Comparison of ENCODE assay signal across 2 cellular contexts in the genomic region with DNA sequence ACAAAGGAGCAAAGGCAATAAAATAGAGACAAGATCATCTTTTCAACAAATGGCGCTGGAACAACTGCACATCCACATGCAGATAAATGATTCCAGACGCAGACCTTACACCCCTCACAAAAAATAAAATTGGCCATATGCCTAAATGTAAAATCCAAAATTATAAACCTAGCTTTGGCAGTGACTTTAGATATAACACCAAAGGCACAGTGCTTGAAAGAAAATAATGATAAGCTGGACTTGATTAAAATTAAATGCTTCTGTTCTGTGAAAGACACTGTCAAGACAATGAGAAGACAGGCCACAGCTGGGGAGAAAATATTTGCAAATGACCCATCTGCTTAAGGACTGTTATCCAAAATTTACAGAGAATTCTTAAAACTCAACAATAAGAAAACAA.
A peak's percentile ranks its signal among the peaks of the same experiment; 100 is the strongest.
TF ChIP-seq lines count a peak whose summit lies in the region.

No MANE protein-coding gene starts in this region.

TF ChIP-seq in SK-N-SH treated with all-trans-retinoic acid at 6 μM for 48 hours, 23 proteins besides CTCF, POLR2A, EP300 and RAD21:
- peak; percentile 59; the same call in 1 of the 2 replicates for TF ChIP-seq TCF4 (CRISPR knock-in tag; IDR thresholded peaks at IDR 0.05; ENCODE audit: borderline replicate concordance)
- TF ChIP-seq, protein P1, sequence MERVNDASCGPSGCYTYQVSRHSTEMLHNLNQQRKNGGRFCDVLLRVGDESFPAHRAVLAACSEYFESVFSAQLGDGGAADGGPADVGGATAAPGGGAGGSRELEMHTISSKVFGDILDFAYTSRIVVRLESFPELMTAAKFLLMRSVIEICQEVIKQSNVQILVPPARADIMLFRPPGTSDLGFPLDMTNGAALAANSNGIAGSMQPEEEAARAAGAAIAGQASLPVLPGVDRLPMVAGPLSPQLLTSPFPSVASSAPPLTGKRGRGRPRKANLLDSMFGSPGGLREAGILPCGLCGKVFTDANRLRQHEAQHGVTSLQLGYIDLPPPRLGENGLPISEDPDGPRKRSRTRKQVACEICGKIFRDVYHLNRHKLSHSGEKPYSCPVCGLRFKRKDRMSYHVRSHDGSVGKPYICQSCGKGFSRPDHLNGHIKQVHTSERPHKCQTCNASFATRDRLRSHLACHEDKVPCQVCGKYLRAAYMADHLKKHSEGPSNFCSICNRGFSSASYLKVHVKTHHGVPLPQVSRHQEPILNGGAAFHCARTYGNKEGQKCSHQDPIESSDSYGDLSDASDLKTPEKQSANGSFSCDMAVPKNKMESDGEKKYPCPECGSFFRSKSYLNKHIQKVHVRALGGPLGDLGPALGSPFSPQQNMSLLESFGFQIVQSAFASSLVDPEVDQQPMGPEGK (CRISPR knock-in tag; IDR thresholded peaks at IDR 0.05; ENCODE audit: borderline replicate concordance), result no peak
- TF ChIP-seq, protein P2, sequence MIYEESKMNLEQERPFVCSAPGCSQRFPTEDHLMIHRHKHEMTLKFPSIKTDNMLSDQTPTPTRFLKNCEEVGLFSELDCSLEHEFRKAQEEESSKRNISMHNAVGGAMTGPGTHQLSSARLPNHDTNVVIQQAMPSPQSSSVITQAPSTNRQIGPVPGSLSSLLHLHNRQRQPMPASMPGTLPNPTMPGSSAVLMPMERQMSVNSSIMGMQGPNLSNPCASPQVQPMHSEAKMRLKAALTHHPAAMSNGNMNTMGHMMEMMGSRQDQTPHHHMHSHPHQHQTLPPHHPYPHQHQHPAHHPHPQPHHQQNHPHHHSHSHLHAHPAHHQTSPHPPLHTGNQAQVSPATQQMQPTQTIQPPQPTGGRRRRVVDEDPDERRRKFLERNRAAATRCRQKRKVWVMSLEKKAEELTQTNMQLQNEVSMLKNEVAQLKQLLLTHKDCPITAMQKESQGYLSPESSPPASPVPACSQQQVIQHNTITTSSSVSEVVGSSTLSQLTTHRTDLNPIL (CRISPR knock-in tag; IDR thresholded peaks at IDR 0.05; ENCODE audit: low read depth), result no peak

TF ChIP-seq in H1, 55 proteins besides CTCF, POLR2A, EP300 and RAD21:
- TF ChIP-seq CBX8 (IDR thresholded peaks at IDR 0.05; ENCODE audit: borderline replicate concordance, low read depth, low read length) (no peak), SIX5 (IDR thresholded peaks at IDR 0.05; ENCODE audit: low read depth, low read length) (no peak), TBP (IDR thresholded peaks at IDR 0.05; ENCODE audit: low read depth, low read length) (no peak), JUND (IDR thresholded peaks at IDR 0.05; ENCODE audit: low read length) (no peak), BCL11A (IDR thresholded peaks at IDR 0.05; ENCODE audit: low read depth in 2 of 2, low read length in 2 of 2) (no peak), SIRT6 (IDR thresholded peaks at IDR 0.05; ENCODE audit: low read length) (no peak), RBBP5 (IDR thresholded peaks at IDR 0.05; ENCODE audit: borderline replicate concordance, low read depth, low read length) (no peak), YY1 (IDR thresholded peaks at IDR 0.05; ENCODE audit: low read depth, low read length) (no peak), NANOG (IDR thresholded peaks at IDR 0.05; ENCODE audit: insufficient read depth, low read depth, low read length, poor library complexity, severe bottlenecking) (no peak), KDM5A (IDR thresholded peaks at IDR 0.05; ENCODE audit: low read length) (no peak), SP4 (IDR thresholded peaks at IDR 0.05; ENCODE audit: low read length) (no peak), TAF7 (optimal IDR thresholded peaks at IDR 0.05; ENCODE audit: borderline replicate concordance, low read depth, low read length) (no peak), SIN3A (conservative IDR thresholded peaks at IDR 0.05 in 1 of 2, IDR thresholded peaks at IDR 0.05 in 1 of 2; ENCODE audit: low read depth in 1 of 2, low read length in 2 of 2) (no peak), PHF8 (conservative IDR thresholded peaks at IDR 0.05; ENCODE audit: low read depth, low read length) (no peak), SP2 (IDR thresholded peaks at IDR 0.05; ENCODE audit: low read length) (no peak), SAP30 (IDR thresholded peaks at IDR 0.05; ENCODE audit: insufficient read depth, insufficient replicate concordance, low read length) (no peak), ASH2L (IDR thresholded peaks at IDR 0.05; ENCODE audit: low read length) (no peak)
- TF ChIP-seq, protein P3, sequence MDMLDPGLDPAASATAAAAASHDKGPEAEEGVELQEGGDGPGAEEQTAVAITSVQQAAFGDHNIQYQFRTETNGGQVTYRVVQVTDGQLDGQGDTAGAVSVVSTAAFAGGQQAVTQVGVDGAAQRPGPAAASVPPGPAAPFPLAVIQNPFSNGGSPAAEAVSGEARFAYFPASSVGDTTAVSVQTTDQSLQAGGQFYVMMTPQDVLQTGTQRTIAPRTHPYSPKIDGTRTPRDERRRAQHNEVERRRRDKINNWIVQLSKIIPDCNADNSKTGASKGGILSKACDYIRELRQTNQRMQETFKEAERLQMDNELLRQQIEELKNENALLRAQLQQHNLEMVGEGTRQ (IDR thresholded peaks at IDR 0.05; ENCODE audit: low read length), result no peak
TF ChIP-seq in H1: peak in this region for 0.
